Comparison of ENCODE assay signal across 6 cellular contexts in genomic region chr12:30105505-30105904, GRCh38.
"Had no signal": no experiment of that assay in that cellular context is flagged by ENCODE, and none has a peak within 500 bp of the region (broad histone marks: within the 10 kb centered on the region; RNA-seq: fewer than 3 reads in every experiment).

No MANE protein-coding gene starts in this region.

- H3K36me3 ChIP-seq: HAP-1 had no signal

- H3K9me3 ChIP-seq: HAP-1 had no signal

- H3K4me3 ChIP-seq: GM23248, HAP-1 had no signal

- H3K4me1 ChIP-seq: HAP-1 had no signal

- H2AFZ ChIP-seq: GM23248 had no signal

- H3K27ac ChIP-seq: GM23248 had no signal

- DNase-seq: GM23248, GOT3, H7, HFFc6, IMR-90 had no signal

- H3K9ac ChIP-seq: GM23248 had no signal
